7 cellular contexts compared by ENCODE assay signal in genomic region chr3:72887723-72888545, GRCh38. TPM values are rescaled to one million over a fixed set of nuclear protein-coding genes. Genes with fewer than 3 reads are reported as not detected.
DNase-seq lines count a peak whose midpoint lies in the region; ATAC-seq, FAIRE-seq and TF ChIP-seq lines count a peak whose summit lies in the region.

A gene with protein sequence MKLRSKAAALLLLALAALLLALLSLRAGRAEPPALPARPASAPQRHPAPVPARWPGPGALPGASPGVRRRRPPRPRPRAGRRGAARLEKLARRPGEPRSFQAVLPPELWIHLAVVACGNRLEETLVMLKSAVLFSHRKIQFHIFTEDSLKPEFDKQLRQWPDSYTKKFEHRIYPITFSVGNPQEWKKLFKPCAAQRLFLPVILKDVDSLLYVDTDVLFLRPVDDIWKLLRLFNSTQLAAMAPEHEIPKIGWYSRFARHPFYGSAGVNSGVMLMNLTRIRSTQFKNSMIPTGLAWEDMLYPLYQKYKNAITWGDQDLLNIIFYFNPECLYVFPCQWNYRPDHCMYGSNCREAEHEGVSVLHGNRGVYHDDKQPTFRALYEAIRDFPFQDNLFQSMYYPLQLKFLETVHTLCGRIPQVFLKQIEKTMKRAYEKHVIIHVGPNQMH (plus strand): TSS chr3:72888046. CDS start chr3:72888234, 188 bp downstream.

- ATAC-seq in HG03103 (IDR thresholded peaks at IDR 0.05; ENCODE audit: low read depth, unreplicated experiment): peak; percentile 88

- no peak for TF ChIP-seq RAD21 in neural cell (conservative IDR thresholded peaks at IDR 0.05)

- peak within 1 kb of the TSS; percentile 80 for H3K4me3 Mint-ChIP-seq in activated T-helper 2 cell treated with anti-CD3 and anti-CD28 coated beads, Interferon-gamma antibody, Interleukin-2, Interleukin-4, amounts not matched to agents 10 μg/mL and 5 μg/mL and 100 μg/mL, durations not matched to agents 14 hours and 24 hours and 36 hours (ENCODE audit: low read depth)

- H3K4me1 ChIP-seq in transverse colon: peaks cover 9 to 55% (median 30%) of the 10 kb centered on the region in 4 donors

- H3K4me2 ChIP-seq in neural cell (ENCODE audit: low read length): peak within 1 kb of the TSS; percentile 99

- H3K27me3 ChIP-seq in neural cell (ENCODE audit: insufficient read depth, low read depth, low read length) (peaks cover 12% of the 10 kb centered on the region), transverse colon (no peaks in the 10 kb centered on the region)

- H3K27ac ChIP-seq in neural cell (ENCODE audit: low read length): no peak within 1 kb of the TSS
- peak within 1 kb of the TSS; percentile 58 to 75 (median 66) for H3K27ac ChIP-seq in transverse colon

- no peaks in the 10 kb centered on the region for H3F3A ChIP-seq in neural cell (ENCODE audit: insufficient read depth, low read length, poor library complexity, severe bottlenecking)

- no peak for TF ChIP-seq CTCF in GM13976 (IDR thresholded peaks at IDR 0.05; ENCODE audit: borderline replicate concordance, control extremely low read depth, extremely low read depth, insufficient read depth, missing control alignments)
- no peak for TF ChIP-seq CTCF in neural cell (IDR thresholded peaks at IDR 0.05; ENCODE audit: poor library complexity, severe bottlenecking)
- no peak for TF ChIP-seq CTCF in transverse colon (IDR thresholded peaks at IDR 0.05)

- WGBS in transverse colon (ENCODE audit: low coverage in 1 of 2), 2 donors: 0 to 1% methylated on average over 5 to 25 of the region's 96 CpGs

- H3K36me3 ChIP-seq in neural cell (ENCODE audit: insufficient read depth, low read length) (no peaks in the 10 kb centered on the region), transverse colon (no peaks in the 10 kb centered on the region)

- H3K79me2 ChIP-seq in neural cell (replicated peaks; ENCODE audit: insufficient read depth, low read length): no peaks in the 10 kb centered on the region

- FAIRE-seq in frontal cortex (lab: Jason Lieb, UNC): no peak

- intact Hi-C loops in activated T-helper 2 cell treated with anti-CD3 and anti-CD28 coated beads, Interferon-gamma antibody, Interleukin-2, Interleukin-4, amounts not matched to agents 10 μg/mL and 5 μg/mL and 100 μg/mL, durations not matched to agents 14 hours and 24 hours and 36 hours (cut with micrococcal nuclease): loop anchor here (5.0 kb wide), 1 partner anchor 41 kb away; the partner anchor contains the start of gene SHQ1
- intact Hi-C loops in transverse colon (cut with DNase I; ENCODE audit: low total_unique reads): no loop called here

- no peak for TF ChIP-seq POLR2A in transverse colon (IDR thresholded peaks at IDR 0.05)

- TF ChIP-seq EP300 in neural cell (conservative IDR thresholded peaks at IDR 0.05; ENCODE audit: poor library complexity, severe bottlenecking) (peak; percentile 31), transverse colon (IDR thresholded peaks at IDR 0.05; ENCODE audit: low read depth) (no peak)

- H4K20me1 ChIP-seq in neural cell (ENCODE audit: insufficient read depth): no peaks in the 10 kb centered on the region

- H3K27me3 Mint-ChIP-seq in activated T-helper 2 cell treated with anti-CD3 and anti-CD28 coated beads, Interferon-gamma antibody, Interleukin-2, Interleukin-4, amounts not matched to agents 10 μg/mL and 5 μg/mL and 100 μg/mL, durations not matched to agents 14 hours and 24 hours and 36 hours (ENCODE audit: low read depth): peaks cover 82% of the 10 kb centered on the region

- H3K4me3 ChIP-seq in neural cell (ENCODE audit: low read length) (peak within 1 kb of the TSS; percentile 79), transverse colon (peak within 1 kb of the TSS; percentile 18 to 57 (median 46))

- peaks cover 5% of the 10 kb centered on the region for H3K9me3 Mint-ChIP-seq in activated T-helper 2 cell treated with anti-CD3 and anti-CD28 coated beads, Interferon-gamma antibody, Interleukin-2, Interleukin-4, amounts not matched to agents 10 μg/mL and 5 μg/mL and 100 μg/mL, durations not matched to agents 14 hours and 24 hours and 36 hours

- H3K9me3 ChIP-seq in neural cell (ENCODE audit: low read length) (no peaks in the 10 kb centered on the region), transverse colon (no peaks in the 10 kb centered on the region)

- no peaks in the 10 kb centered on the region for H3K36me3 Mint-ChIP-seq in activated T-helper 2 cell treated with anti-CD3 and anti-CD28 coated beads, Interferon-gamma antibody, Interleukin-2, Interleukin-4, amounts not matched to agents 10 μg/mL and 5 μg/mL and 100 μg/mL, durations not matched to agents 14 hours and 24 hours and 36 hours (ENCODE audit: low read depth)

- H3K9ac ChIP-seq in neural cell (ENCODE audit: low read length): peak within 1 kb of the TSS; percentile 45

- peak; percentile 78 for DNase-seq in GM13976 (ENCODE audit: low spot score)
- peak; percentile 49 for DNase-seq in NCI-H82 treated with DMSO at 0.1 percent for 48 hours (lab: John Stamatoyannopoulos, UW; ENCODE audit: unreplicated experiment)
- DNase-seq in activated T-helper 2 cell treated with anti-CD3 and anti-CD28 coated beads, Interferon-gamma antibody, Interleukin-2, Interleukin-4, amounts not matched to agents 10 μg/mL and 5 μg/mL and 100 μg/mL, durations not matched to agents 14 hours and 24 hours and 36 hours (ENCODE audit: low spot score): peak; percentile 14
- DNase-seq in frontal cortex (ENCODE audit: low spot score in 2 of 2): peak; percentile 67 to 76
- DNase-seq in transverse colon: peak; percentile 68

- no peak within 1 kb of the TSS for H3K27ac Mint-ChIP-seq in activated T-helper 2 cell treated with anti-CD3 and anti-CD28 coated beads, Interferon-gamma antibody, Interleukin-2, Interleukin-4, amounts not matched to agents 10 μg/mL and 5 μg/mL and 100 μg/mL, durations not matched to agents 14 hours and 24 hours and 36 hours

- in situ Hi-C loops in GM13976 (cut with MboI; ENCODE audit: low sequenced_read_pairs, unreplicated experiment) (no loop called here), transverse colon (cut with MboI; ENCODE audit: low pct_ligation_motif_present in 1 of 4, low pct_unique_long_range_greater_than_20kb in 1 of 4, low sequenced_read_pairs in 3 of 4) (no loop called here)

- H3K4me1 Mint-ChIP-seq in activated T-helper 2 cell treated with anti-CD3 and anti-CD28 coated beads, Interferon-gamma antibody, Interleukin-2, Interleukin-4, amounts not matched to agents 10 μg/mL and 5 μg/mL and 100 μg/mL, durations not matched to agents 14 hours and 24 hours and 36 hours (ENCODE audit: low read depth): peaks cover 8% of the 10 kb centered on the region

- H2AFZ ChIP-seq in neural cell (ENCODE audit: low read depth, low read length): peak within 1 kb of the TSS; percentile 61

- no peaks in the 10 kb centered on the region for H3K9me2 ChIP-seq in neural cell (ENCODE audit: insufficient read depth, low read length)

TF ChIP-seq in neural cell, 6 proteins besides CTCF, POLR2A, EP300 and RAD21:
- TF ChIP-seq SMC3 (conservative IDR thresholded peaks at IDR 0.05; ENCODE audit: poor library complexity): no peak
- no peak for TF ChIP-seq TAF1 (IDR thresholded peaks at IDR 0.05; ENCODE audit: low read depth)
- peak; percentile 68 for TF ChIP-seq MXI1 (conservative IDR thresholded peaks at IDR 0.05; ENCODE audit: poor library complexity, severe bottlenecking)

RNA-seq across cellular contexts. Expression of the gene that starts here (rescaled TPM):
- 0.05 TPM in 1 of 2 replicates, not detected in the other for total RNA-seq in activated T-helper 2 cell treated with anti-CD3 and anti-CD28 coated beads, Interferon-gamma antibody, Interleukin-2, Interleukin-4, amounts not matched to agents 10 μg/mL and 5 μg/mL and 100 μg/mL, durations not matched to agents 14 hours and 24 hours and 36 hours
- total RNA-seq in frontal cortex (2.4 TPM), transverse colon (10 to 100 TPM in 2 of 4 donors, 1 to 10 TPM in 2; 1.5 to 12.5 (median 7.5) TPM)
- polyA plus RNA-seq in neural cell: 0.16 and 0.48 TPM in 2 replicates
- polyA minus RNA-seq in neural cell: 2.4 TPM in 2 replicates

Comparison
In these comparisons a context has a peak if more than half of its experiments do, and no peak if none do; other contexts are left out.
1. Peak in DNase-seq in activated T-helper 2 cell treated with anti-CD3 and anti-CD28 coated beads, Interferon-gamma antibody, Interleukin-2, Interleukin-4, amounts not matched to agents 10 μg/mL and 5 μg/mL and 100 μg/mL, durations not matched to agents 14 hours and 24 hours and 36 hours; RNA of the gene not detected or under 1 TPM.
2. DNase-seq: peak in every context shown above with its lines; median percentile 78 in GM13976; 72 in frontal cortex; 68 in transverse colon; 49 in NCI-H82 treated with DMSO at 0.1 percent for 48 hours; 14 in activated T-helper 2 cell treated with anti-CD3 and anti-CD28 coated beads, Interferon-gamma antibody, Interleukin-2, Interleukin-4, amounts not matched to agents 10 μg/mL and 5 μg/mL and 100 μg/mL, durations not matched to agents 14 hours and 24 hours and 36 hours.